8 cellular contexts compared by ENCODE assay signal in genomic region chr21:15732290-15732995, GRCh38. TPM values are rescaled to one million over a fixed set of nuclear protein-coding genes. Genes with fewer than 3 reads are reported as not detected.
DNase-seq lines count a peak whose midpoint lies in the region; ATAC-seq and TF ChIP-seq lines count a peak whose summit lies in the region.

No MANE protein-coding gene starts in this region.

- peak; percentile 13 for DNase-seq in DMS 273 treated with DMSO at 0.1 percent for 48 hours (lab: John Stamatoyannopoulos, UW)
- no peak for DNase-seq in RWPE2 (ENCODE audit: low spot score)
- peak; percentile 63 for DNase-seq in epithelial cell of esophagus (ENCODE audit: low read depth)
- DNase-seq in trophoblast cell = peak in 1 of 2 donors; percentile 57
- DNase-seq in lower leg skin (ENCODE audit: low spot score in 2 of 2) = no peak
- no peak for DNase-seq in NCI-H1417 (lab: John Stamatoyannopoulos, UW)

- no peak overlapping the region for H2AK5ac ChIP-seq in trophoblast cell (ENCODE audit: low read length)

- no peak overlapping the region for H3K9ac ChIP-seq in trophoblast cell (ENCODE audit: low read length)

- H3K9me3 ChIP-seq in RWPE2 (ENCODE audit: severe bottlenecking) = no peaks in the 10 kb centered on the region
- H3K9me3 ChIP-seq in trophoblast cell (ENCODE audit: insufficient read depth, low read depth, low read length) = no peaks in the 10 kb centered on the region

- H3K18ac ChIP-seq in trophoblast cell (ENCODE audit: low read length) = no peak overlapping the region

- H3K14ac ChIP-seq in trophoblast cell (ENCODE audit: low read length) = no peak overlapping the region

- H3K4ac ChIP-seq in trophoblast cell (ENCODE audit: low read depth, low read length) = peak overlapping the region; percentile 98

- H3K27me3 ChIP-seq in RWPE2 (ENCODE audit: insufficient read depth, poor library complexity, severe bottlenecking) (no peaks in the 10 kb centered on the region), trophoblast cell (ENCODE audit: insufficient read depth, low read length) (no peaks in the 10 kb centered on the region)

- ATAC-seq in GM19328 (IDR thresholded peaks at IDR 0.05; ENCODE audit: unreplicated experiment) = peak; percentile 33
- ATAC-seq in HG03196 (IDR thresholded peaks at IDR 0.05; ENCODE audit: unreplicated experiment) = peak; percentile 50
- ATAC-seq in RWPE2 (ENCODE audit: low read depth) = peak; percentile 23; the same call in 1 of the 3 replicates

- no peak overlapping the region for H3K23ac ChIP-seq in trophoblast cell (ENCODE audit: low read length)

- peaks cover 13% of the 10 kb centered on the region for H3K79me2 ChIP-seq in trophoblast cell (ENCODE audit: control insufficient read depth, insufficient read depth, low read length, poor library complexity)

- no peak overlapping the region for H2BK5ac ChIP-seq in trophoblast cell (ENCODE audit: low read depth, low read length, poor library complexity)

- no peak overlapping the region for H4K91ac ChIP-seq in trophoblast cell (ENCODE audit: low read depth, low read length)

- H3K79me1 ChIP-seq in trophoblast cell (ENCODE audit: low read length) = peaks cover 12% of the 10 kb centered on the region

- no peak overlapping the region for H2BK120ac ChIP-seq in trophoblast cell (ENCODE audit: insufficient read depth, low read length, poor library complexity)

- no peak overlapping the region for H4K12ac ChIP-seq in trophoblast cell (ENCODE audit: low read depth, low read length)

- H3K4me3 ChIP-seq in RWPE2 (ENCODE audit: severe bottlenecking) = peak overlapping the region; percentile 97
- H3K4me3 ChIP-seq in epithelial cell of esophagus (ENCODE audit: low read length) = peak overlapping the region; percentile 81
- no peak overlapping the region for H3K4me3 ChIP-seq in trophoblast cell (ENCODE audit: low read depth, low read length)
- H3K4me3 ChIP-seq in lower leg skin (ENCODE audit: low read depth, poor library complexity, severe bottlenecking) = no peak overlapping the region

- no peak overlapping the region for H4K8ac ChIP-seq in trophoblast cell (ENCODE audit: low read depth, low read length)

- TF ChIP-seq POLR2A in lower leg skin (IDR thresholded peaks at IDR 0.05) = no peak

- peaks cover 20% of the 10 kb centered on the region for H3K4me1 ChIP-seq in RWPE2 (ENCODE audit: insufficient read depth, poor library complexity, severe bottlenecking)
- H3K4me1 ChIP-seq in trophoblast cell (ENCODE audit: control insufficient read depth in 1 of 2, insufficient read depth in 2 of 2, low read length in 2 of 2) = no peaks in the 10 kb centered on the region

- H3K4me2 ChIP-seq in trophoblast cell (ENCODE audit: low read length) = peak overlapping the region; percentile 42

- intact Hi-C loops in lower leg skin (cut with DNase I; ENCODE audit: low total_unique reads) = no loop called here

- H2AFZ ChIP-seq in trophoblast cell (ENCODE audit: insufficient read depth, low read length, poor library complexity) = no peak overlapping the region

- H3K27ac ChIP-seq in RWPE2 (ENCODE audit: poor library complexity, severe bottlenecking) = peak overlapping the region; percentile 83
- no peak overlapping the region for H3K27ac ChIP-seq in trophoblast cell (ENCODE audit: low read depth, low read length)

- no CpG with 5 or more reads among the region's 6 CpGs for WGBS in trophoblast cell (ENCODE audit: extremely low coverage, insufficient coverage, insufficient read length)
- WGBS in lower leg skin, 2 donors = 27 to 31% methylated on average over 6 of the region's 6 CpGs

- H2BK12ac ChIP-seq in trophoblast cell (ENCODE audit: low read length) = no peak overlapping the region

- H3K36me3 ChIP-seq in RWPE2 (ENCODE audit: low read depth) (no peaks in the 10 kb centered on the region; the same call in 1 of the 2 replicates), trophoblast cell (ENCODE audit: control insufficient read depth in 1 of 2, insufficient read depth in 2 of 2, low read length in 2 of 2) (no peaks in the 10 kb centered on the region)

- no peak for TF ChIP-seq CTCF in RWPE2 (IDR thresholded peaks at IDR 0.05; ENCODE audit: poor library complexity, severe bottlenecking)
- TF ChIP-seq CTCF in epithelial cell of esophagus (IDR thresholded peaks at IDR 0.05; ENCODE audit: insufficient read depth, low read depth, low read length, missing control alignments) = no peak
- TF ChIP-seq CTCF in lower leg skin (IDR thresholded peaks at IDR 0.05) = no peak

RNA-seq across cellular contexts. Expression of gene USP25, which starts 2.7 kb away (rescaled TPM):
- polyA plus RNA-seq in trophoblast cell (2013) = 44.5 and 45.5 TPM in 2 replicates
- total RNA-seq in lower leg skin = 10 to 100 TPM; 20.4 to 37.4 (median 32.3) TPM

Comparison
In these comparisons a context has a peak if more than half of its experiments do, and no peak if none do; other contexts are left out.
1. DNase-seq: peak in DMS 273 treated with DMSO at 0.1 percent for 48 hours (single experiment) and epithelial cell of esophagus (single experiment); none in RWPE2 (single experiment), lower leg skin (0 of 2) and NCI-H1417 (0 of 3).
2. H3K4me3 ChIP-seq: peak in RWPE2 (single experiment) and epithelial cell of esophagus (single experiment); none in trophoblast cell (single experiment) and lower leg skin (single experiment).
3. Peak in every context shown above with its lines, with median percentiles within 50 percentile points of each other: ATAC-seq.